In the genomic region with DNA sequence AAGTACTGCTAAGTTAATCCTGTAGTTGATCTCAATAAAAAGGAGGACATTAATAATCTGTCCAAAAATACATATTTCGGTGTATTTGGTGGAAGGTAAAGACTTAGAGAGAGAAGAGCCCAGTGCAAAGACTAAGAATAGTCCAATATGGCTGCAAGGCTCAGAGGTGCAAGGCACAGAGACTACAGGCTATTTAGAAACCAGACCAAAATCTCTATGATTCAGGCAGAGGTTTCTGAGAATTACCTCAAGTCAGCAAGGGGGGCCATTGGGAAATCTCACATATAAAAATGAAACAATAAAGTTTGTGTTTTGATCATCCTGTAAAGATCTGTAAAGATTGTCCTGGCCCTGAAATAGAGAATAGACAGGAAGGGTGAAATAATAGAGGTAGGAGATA, we compare ENCODE assay signal across 11 cellular contexts.
"Had no signal": no experiment of that assay in that cellular context is flagged by ENCODE, and none has a peak within 500 bp of the region (broad histone marks: within the 10 kb centered on the region; RNA-seq: fewer than 3 reads in every experiment).

No MANE protein-coding gene starts in this region.

- H3K27me3 ChIP-seq: foreskin keratinocyte had no signal

- H3K27ac ChIP-seq: foreskin keratinocyte, skin epidermis had no signal

- ATAC-seq: foreskin keratinocyte, left cardiac atrium had no signal

- DNase-seq: activated CD4-positive, alpha-beta T cell treated with anti-CD3 and anti-CD28 coated beads for 1 hour; activated CD8-positive, alpha-beta memory T cell treated with anti-CD3 and anti-CD28 coated beads for 24 hours; foreskin keratinocyte; head of caudate nucleus; left cardiac atrium; midbrain; posterior cingulate gyrus; SIG-M5; substantia nigra; trophoblast cell had no signal
